In genomic region chr1:228404107-228404720, GRCh38 we compare ENCODE assay signal across 10 cellular contexts. TPM values are rescaled to one million over a fixed set of nuclear protein-coding genes. Genes with fewer than 3 reads are reported as not detected.
DNase-seq lines count a peak whose midpoint lies in the region; ATAC-seq and TF ChIP-seq lines count a peak whose summit lies in the region.
"Had no signal": no experiment of that assay in that cellular context is flagged by ENCODE, and none has a peak within 500 bp of the region (broad histone marks: within the 10 kb centered on the region; RNA-seq: fewer than 3 reads in every experiment).

No MANE protein-coding gene starts in this region.

- 81 to 89% methylated on average over 3 of the region's 3 CpGs for WGBS in thyroid gland, 2 donors

- peak overlapping the region; percentile 27 for H3K27ac Mint-ChIP-seq in WTC11

- H3K9ac ChIP-seq in iPS-20b (ENCODE audit: low read depth, low read length): no peak overlapping the region

- H3K27ac ChIP-seq in 22Rv1: peak overlapping the region; percentile 87; the same call in 1 of the 2 replicates
- H3K27ac ChIP-seq in iPS-20b (ENCODE audit: low read length): no peak overlapping the region
- no peak overlapping the region for H3K27ac ChIP-seq in thyroid gland
- H3K27ac ChIP-seq: foreskin keratinocyte had no signal

- no peak for ATAC-seq in WTC11
- no peak for ATAC-seq in sciatic nerve
- ATAC-seq: foreskin keratinocyte had no signal

- H3K36me3 Mint-ChIP-seq in WTC11: peaks cover 24% of the 10 kb centered on the region; the same call in 1 of the 2 replicates

- peaks cover 16% of the 10 kb centered on the region for H3K4me1 ChIP-seq in iPS-20b (ENCODE audit: insufficient read depth, low read length)
- H3K4me1 ChIP-seq in thyroid gland: peaks cover 27 to 31% of the 10 kb centered on the region in 2 donors
- H3K4me1 ChIP-seq: foreskin keratinocyte had no signal

- CTCF ChIA-PET in WTC11 (lab: Charles Lee): interaction anchor here (1.0 to 4.0 kb wide), 3 partner anchors 11 to 273 kb away, joined by 3 to 17 read pairs (median 3); a partner anchor contains a TSS

- TF ChIP-seq CTCF in 22Rv1 (IDR thresholded peaks at IDR 0.05) (no peak), GM12865 (IDR thresholded peaks at IDR 0.05; ENCODE audit: insufficient read depth, low read depth, low read length, missing control alignments) (no peak), WTC11 (IDR thresholded peaks at IDR 0.05) (no peak), thyroid gland (IDR thresholded peaks at IDR 0.05) (no peak)

- H3K27me3 ChIP-seq in iPS-20b (ENCODE audit: insufficient read depth, low read length) (no peaks in the 10 kb centered on the region), thyroid gland (no peaks in the 10 kb centered on the region)
- H3K27me3 ChIP-seq: foreskin keratinocyte had no signal

- H3K4me1 Mint-ChIP-seq in WTC11: peaks cover 24% of the 10 kb centered on the region

- intact Hi-C loops in sciatic nerve (cut with DNase I): no loop called here
- intact Hi-C loops in thyroid gland (cut with DNase I): no loop called here

- POLR2A ChIA-PET in WTC11 (lab: Charles Lee): interaction anchor here (3.8 kb wide), 1 partner anchor 54 kb away, joined by 52 read pairs; a partner anchor contains a TSS

- peak overlapping the region; percentile 94 for H3K4me3 Mint-ChIP-seq in WTC11

- peak overlapping the region; percentile 89 for H3K4me3 ChIP-seq in GM12865 (ENCODE audit: low read depth, low read length)
- H3K4me3 ChIP-seq in iPS-20b (ENCODE audit: low read length): peak overlapping the region; percentile 90
- H3K4me3 ChIP-seq in thyroid gland (replicated peaks in 1 of 3): no peak overlapping the region

- no peak for DNase-seq in GM12865 (ENCODE audit: low read depth)
- DNase-seq in WTC11 (ENCODE audit: low spot score): no peak
- DNase-seq in SHP77 treated with DMSO at 0.1 percent for 48 hours (lab: John Stamatoyannopoulos, UW): no peak
- no peak for DNase-seq in NOMO-1 (lab: John Stamatoyannopoulos, UW; ENCODE audit: unreplicated experiment in 2 of 2)
- no peak for DNase-seq in sciatic nerve (ENCODE audit: low spot score)
- DNase-seq in thyroid gland: no peak
- DNase-seq: foreskin keratinocyte, NCI-H1417 had no signal

- no peaks in the 10 kb centered on the region for H3K9me3 Mint-ChIP-seq in WTC11

- TF ChIP-seq POLR2A in thyroid gland (IDR thresholded peaks at IDR 0.05): no peak

- peaks cover 51% of the 10 kb centered on the region for H3K36me3 ChIP-seq in iPS-20b (ENCODE audit: insufficient read depth, low read depth, low read length)
- H3K36me3 ChIP-seq in thyroid gland: peaks cover 4 to 11% of the 10 kb centered on the region in 2 donors

- H3K27me3 Mint-ChIP-seq in WTC11 (ENCODE audit: low read depth): no peaks in the 10 kb centered on the region

- H3K9me3 ChIP-seq in iPS-20b (ENCODE audit: insufficient read depth, low read depth, low read length) (no peaks in the 10 kb centered on the region), thyroid gland (no peaks in the 10 kb centered on the region)

TF ChIP-seq in WTC11, 78 proteins besides CTCF, POLR2A, EP300 and RAD21:
- no peak for TF ChIP-seq E2F5 (CRISPR knock-in tag; IDR thresholded peaks at IDR 0.05)
- no peak for TF ChIP-seq NFYB (CRISPR knock-in tag; conservative IDR thresholded peaks at IDR 0.05; ENCODE audit: low read depth)
- no peak for TF ChIP-seq USF2 (CRISPR knock-in tag; IDR thresholded peaks at IDR 0.05)
- no peak for TF ChIP-seq JUN (CRISPR knock-in tag; IDR thresholded peaks at IDR 0.05)
- TF ChIP-seq, protein P1, sequence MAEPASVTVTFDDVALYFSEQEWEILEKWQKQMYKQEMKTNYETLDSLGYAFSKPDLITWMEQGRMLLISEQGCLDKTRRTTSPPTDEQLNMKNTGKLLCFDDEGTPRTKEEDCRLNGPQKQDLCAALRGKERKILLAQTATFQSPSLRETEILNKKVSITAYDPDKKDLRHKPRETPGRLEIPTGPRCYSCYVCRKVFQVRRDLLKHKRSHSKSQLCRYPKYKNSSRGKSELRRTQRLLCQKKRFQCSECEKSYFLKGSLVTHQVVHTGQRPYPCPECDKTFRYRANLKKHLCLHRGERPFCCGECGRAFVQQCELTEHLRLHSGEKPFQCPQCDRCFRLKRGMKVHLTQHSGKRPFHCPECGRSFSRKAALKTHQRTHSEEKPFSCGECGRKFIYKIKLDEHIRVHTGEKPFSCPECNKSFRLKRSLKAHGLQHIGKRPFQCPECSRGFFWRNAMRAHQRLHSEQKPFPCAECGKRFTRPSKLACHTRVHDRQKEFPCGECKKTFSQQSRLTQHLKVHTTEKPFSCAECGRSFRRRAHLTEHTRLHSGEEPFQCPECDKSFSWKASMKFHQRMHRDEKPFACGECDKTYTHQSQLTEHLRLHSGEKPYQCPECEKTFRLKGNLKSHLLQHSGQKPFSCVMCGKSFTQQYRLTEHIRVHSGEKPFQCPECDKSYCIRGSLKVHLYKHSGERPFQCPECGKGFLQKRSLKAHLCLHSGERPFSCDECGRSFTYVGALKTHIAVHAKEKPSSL (CRISPR knock-in tag; conservative IDR thresholded peaks at IDR 0.05): no peak
- no peak for TF ChIP-seq NFE2L1 (CRISPR knock-in tag; IDR thresholded peaks at IDR 0.05)
- TF ChIP-seq RELA (CRISPR knock-in tag; IDR thresholded peaks at IDR 0.05; ENCODE audit: borderline replicate concordance): no peak
- no peak for TF ChIP-seq PREB (CRISPR knock-in tag; IDR thresholded peaks at IDR 0.05; ENCODE audit: borderline replicate concordance)
- TF ChIP-seq E2F1 (CRISPR knock-in tag; IDR thresholded peaks at IDR 0.05): no peak
- TF ChIP-seq NR3C1 (CRISPR knock-in tag; conservative IDR thresholded peaks at IDR 0.05; ENCODE audit: low read depth): no peak
- no peak for TF ChIP-seq RORB (CRISPR knock-in tag; IDR thresholded peaks at IDR 0.05)
- no peak for TF ChIP-seq ZNF512 (CRISPR knock-in tag; IDR thresholded peaks at IDR 0.05; ENCODE audit: borderline replicate concordance)
- TF ChIP-seq PRRX2 (CRISPR knock-in tag; IDR thresholded peaks at IDR 0.05): no peak
- no peak for TF ChIP-seq TP53 (CRISPR knock-in tag; IDR thresholded peaks at IDR 0.05)
TF ChIP-seq in WTC11: peak in this region for 0.

RNA-seq across cellular contexts. Expression of gene TRIM11, which starts 2.4 kb away (rescaled TPM):
- 27.9 to 34.3 TPM (median 28.4 TPM) in 3 replicates for total RNA-seq in WTC11 (2021)
- 18.1 TPM for total RNA-seq in sciatic nerve
- 10 to 100 TPM; 19.3 to 35.9 (median 24.7) TPM for total RNA-seq in thyroid gland

RNA-seq across cellular contexts. Expression of gene TRIM17, which starts 12.4 kb away (rescaled TPM):
- 1.5 to 2.7 TPM (median 2.6 TPM) in 3 replicates for total RNA-seq in WTC11 (2021)
- total RNA-seq in sciatic nerve: 1.2 TPM
- total RNA-seq in thyroid gland: 1 to 10 TPM in 3 of 4 donors, not detected in 1; 1.3 to 2.8 (median 2.8) TPM

Comparison
In these comparisons a context has a peak if more than half of its experiments do, and no peak if none do; other contexts are left out.
1. H3K4me3 ChIP-seq: peak in GM12865 (single experiment) and iPS-20b (single experiment); none in thyroid gland (0 of 3).